In the genomic region with DNA sequence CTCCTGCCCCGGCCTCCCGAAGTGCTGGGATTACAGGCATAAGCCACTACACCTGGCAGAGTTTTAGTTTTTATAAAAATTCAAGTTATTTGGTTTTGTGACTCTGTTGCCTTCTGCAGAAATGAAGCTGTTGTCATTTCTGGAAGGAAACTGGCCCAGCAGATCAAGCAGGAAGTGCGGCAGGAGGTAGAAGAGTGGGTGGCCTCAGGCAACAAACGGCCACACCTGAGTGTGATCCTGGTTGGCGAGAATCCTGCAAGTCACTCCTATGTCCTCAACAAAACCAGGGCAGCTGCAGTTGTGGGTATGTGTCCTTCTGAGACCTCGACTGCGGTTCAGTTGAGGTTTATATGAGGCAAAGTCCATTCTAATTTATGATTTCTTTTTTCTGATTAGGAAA, we compare ENCODE assay signal across 8 cellular contexts. TPM values are rescaled to one million over a fixed set of nuclear protein-coding genes. Genes with fewer than 3 reads are reported as not detected.
DNase-seq lines count a peak whose midpoint lies in the region; ATAC-seq, FAIRE-seq and TF ChIP-seq lines count a peak whose summit lies in the region.

No MANE protein-coding gene starts in this region.

- H3K27ac Mint-ChIP-seq in chondrocyte (ENCODE audit: unreplicated experiment), result peak overlapping the region; percentile 34

- no peaks in the 10 kb centered on the region for H3K9me3 ChIP-seq in small intestine (ENCODE audit: control insufficient read depth, low read depth)

- no peak for TF ChIP-seq POLR2A in NB4 (IDR thresholded peaks at IDR 0.05; ENCODE audit: extremely low read depth, insufficient read length)

- H3K4me3 Mint-ChIP-seq in chondrocyte (ENCODE audit: unreplicated experiment), result no peak overlapping the region

- peaks cover 2 to 14% of the 10 kb centered on the region in 2 donors for H3K4me1 ChIP-seq in small intestine (ENCODE audit: control insufficient read depth in 2 of 2, insufficient read depth in 1 of 2, low read depth in 1 of 2, low read length in 1 of 2)

- no peak for FAIRE-seq in small intestine (lab: Jason Lieb, UNC)

- TF ChIP-seq CTCF in NB4 (IDR thresholded peaks at IDR 0.05; ENCODE audit: low read depth, low read length) (no peak), chondrocyte (IDR thresholded peaks at IDR 0.05) (no peak)

- DNase-seq in NCI-H2029 (lab: John Stamatoyannopoulos, UW) (peak; percentile 7), NCI-H2029 treated with DMSO at 0.1 percent for 48 hours (lab: John Stamatoyannopoulos, UW) (no peak), NB4 (ENCODE audit: low read depth) (peak; percentile 59), chondrocyte (ENCODE audit: low spot score) (no peak), small intestine (peak; percentile 95), COR-L47 (lab: John Stamatoyannopoulos, UW) (no peak)

- WGBS in small intestine, 3 donors, result 7 to 44% (median 14%) methylated on average over 7 of the region's 7 CpGs

- H3K27me3 Mint-ChIP-seq in chondrocyte (ENCODE audit: low read depth), result no peaks in the 10 kb centered on the region

- ATAC-seq in GM19328 (IDR thresholded peaks at IDR 0.05; ENCODE audit: unreplicated experiment) (no peak), HG03280 (IDR thresholded peaks at IDR 0.05; ENCODE audit: unreplicated experiment) (no peak)

- H3K27ac ChIP-seq in small intestine (ENCODE audit: low read depth in 1 of 2, low read length in 1 of 2), result peak overlapping the region; percentile 78 to 81

- H3K9me3 Mint-ChIP-seq in chondrocyte (ENCODE audit: low read depth), result no peaks in the 10 kb centered on the region

- peaks cover 91% of the 10 kb centered on the region for H3K4me1 Mint-ChIP-seq in chondrocyte (ENCODE audit: low read depth)

- no peaks in the 10 kb centered on the region for H3K27me3 ChIP-seq in small intestine (ENCODE audit: control insufficient read depth in 2 of 2, insufficient read depth in 2 of 2, low read length in 2 of 2)

- H3K36me3 Mint-ChIP-seq in chondrocyte (ENCODE audit: low read depth), result peaks cover 28% of the 10 kb centered on the region

- peaks cover 0 to 8% of the 10 kb centered on the region in 2 donors for H3K36me3 ChIP-seq in small intestine (ENCODE audit: control insufficient read depth in 2 of 2, insufficient read depth in 2 of 2, low read length in 2 of 2)

- peak overlapping the region; percentile 26 for H3K4me3 ChIP-seq in NB4 (ENCODE audit: low read depth, low read length)
- H3K4me3 ChIP-seq in small intestine (ENCODE audit: low read depth in 1 of 2, low read length in 2 of 2), result no peak overlapping the region

RNA-seq across cellular contexts. Expression of gene MTHFD2, which starts 7.2 kb away (rescaled TPM):
- 74.0 to 366 TPM (median 363 TPM) in 3 replicates for total RNA-seq in chondrocyte
- polyA plus RNA-seq in small intestine, result 100 to 1,000 TPM in 1 of 3 donors, 10 to 100 TPM in 1, 1 to 10 TPM in 1; 8.1 to 114 (median 12.4) TPM

RNA-seq across cellular contexts. Expression of gene MOB1A, which starts 26.9 kb away (rescaled TPM):
- 78.3 to 96.1 TPM (median 81.0 TPM) in 3 replicates for total RNA-seq in chondrocyte
- 10 to 100 TPM; 41.3 to 50.1 (median 43.9) TPM for polyA plus RNA-seq in small intestine

RNA-seq across cellular contexts. Expression of gene BOLA3, which starts 57.9 kb away (rescaled TPM):
- 27.4 to 46.4 TPM (median 27.8 TPM) in 3 replicates for total RNA-seq in chondrocyte
- 10 to 100 TPM; 57.3 to 75.8 (median 62.8) TPM for polyA plus RNA-seq in small intestine

Comparison
In these comparisons a context has a peak if more than half of its experiments do, and no peak if none do; other contexts are left out.
1. DNase-seq: peak in NCI-H2029 (single experiment), NB4 (single experiment) and small intestine (single experiment); none in NCI-H2029 treated with DMSO at 0.1 percent for 48 hours (single experiment), chondrocyte (single experiment) and COR-L47 (single experiment).